ENCODE assay signal across 24 cellular contexts in genomic region chr3:1587426-1587825, GRCh38.
"Had no signal": no experiment of that assay in that cellular context is flagged by ENCODE, and none has a peak within 500 bp of the region (broad histone marks: within the 10 kb centered on the region; RNA-seq: fewer than 3 reads in every experiment).

No MANE protein-coding gene starts in this region.

- DNase-seq: activated CD4-positive, alpha-beta memory T cell treated with anti-CD3 and anti-CD28 coated beads for 36 hours; activated CD4-positive, alpha-beta T cell treated with anti-CD3 and anti-CD28 coated beads for 36 hours; activated CD4-positive, alpha-beta T cell treated with anti-CD3 and anti-CD28 coated beads, Interleukin-2, amount 10 ng/mL, durations not matched to agents 24 days and 14 days; activated CD4-positive, CD25-positive, alpha-beta regulatory T cell; activated CD4-positive, CD25-positive, alpha-beta regulatory T cell treated with anti-CD3 and anti-CD28 coated beads, Interleukin-2, amount 50 U/mL, for 72 hours; activated CD8-positive, alpha-beta memory T cell treated with anti-CD3 and anti-CD28 coated beads, Interleukin-2, amount 10 ng/mL, durations not matched to agents 7 days and 5 days; activated CD8-positive, alpha-beta memory T cell treated with anti-CD3 and anti-CD28 coated beads, Interleukin-2, amount 50 U/mL, for 4 hours; activated CD8-positive, alpha-beta T cell treated with anti-CD3 and anti-CD28 coated beads, Interleukin-2, amount 10 ng/mL, durations not matched to agents 7 days and 5 days; activated effector memory CD4-positive, alpha-beta T cell treated with anti-CD3 and anti-CD28 coated beads, Interleukin-2, amount 50 U/mL, for 16 hours; activated naive CD4-positive, alpha-beta T cell treated with anti-CD3 and anti-CD28 coated beads for 36 hours; activated naive CD8-positive, alpha-beta T cell treated with anti-CD3 and anti-CD28 coated beads for 36 hours; activated naive CD8-positive, alpha-beta T cell treated with anti-CD3 and anti-CD28 coated beads, Interleukin-2, amount 50 U/mL, for 24 hours; activated T-cell treated with anti-CD3 and anti-CD28 coated beads, Interleukin-2, amount 50 U/mL, for 1 hour; activated T-cell treated with anti-CD3 and anti-CD28 coated beads, Interleukin-2, amount 50 U/mL, for 48 hours; adrenal gland; amygdala; aorta; body of pancreas; caudate nucleus; colonic mucosa; effector CD8-positive, alpha-beta T cell; esophagus squamous epithelium; foreskin melanocyte; heart right ventricle had no signal
